ENCODE assay signal across 25 cellular contexts in the genomic region with DNA sequence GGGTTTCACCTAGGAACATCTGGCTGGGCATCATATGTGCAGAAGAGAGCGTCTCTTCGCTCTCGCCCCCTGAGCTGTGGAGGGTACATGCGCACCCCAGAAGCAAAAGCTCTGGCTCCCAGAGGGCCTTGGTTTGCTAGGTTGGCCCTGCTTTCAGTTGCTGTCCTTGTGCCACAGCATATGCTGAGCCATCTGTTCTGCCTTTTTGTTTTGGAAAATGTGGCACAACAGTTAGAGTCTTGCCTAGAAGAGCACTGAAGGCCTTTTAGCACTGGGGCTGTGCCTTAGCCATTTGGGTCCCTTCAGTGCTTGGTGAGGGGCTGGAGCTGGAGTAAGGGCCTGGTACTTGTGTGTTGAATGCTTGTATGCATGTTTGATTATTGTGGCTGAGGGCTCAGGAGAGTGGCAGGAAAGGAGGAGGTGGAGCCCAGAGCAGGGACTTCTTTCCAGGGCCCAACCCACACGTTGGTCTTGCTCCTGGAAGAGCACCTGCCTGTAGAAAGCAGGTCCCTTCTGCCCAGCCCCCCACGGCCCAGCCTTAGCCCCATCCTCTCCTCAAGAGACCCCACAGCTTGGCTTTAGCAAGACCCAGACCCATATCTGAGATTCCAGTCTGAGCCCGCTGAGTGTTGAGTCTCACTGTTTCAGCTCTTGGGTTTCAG.
DNase-seq lines count a peak whose midpoint lies in the region; ATAC-seq and TF ChIP-seq lines count a peak whose summit lies in the region.
"Had no signal": no experiment of that assay in that cellular context is flagged by ENCODE, and none has a peak within 500 bp of the region (broad histone marks: within the 10 kb centered on the region; RNA-seq: fewer than 3 reads in every experiment).

No MANE protein-coding gene starts in this region.

- no peaks in the 10 kb centered on the region for H3K36me3 ChIP-seq in transverse colon
- H3K36me3 ChIP-seq: BE2C, cardiac muscle cell, prostate gland, thyroid gland had no signal

- H3K4me1 ChIP-seq in transverse colon, result peaks cover 17 to 63% (median 49%) of the 10 kb centered on the region in 4 donors

- WGBS in transverse colon (ENCODE audit: low coverage in 1 of 2), 2 donors, result 82% methylated on average over 7 of the region's 7 CpGs; no CpG with 5 or more reads in 1 of the 2 donors

- DNase-seq in NCI-H510A treated with DMSO at 0.1 percent for 48 hours (lab: John Stamatoyannopoulos, UW) (peak; percentile 52), NCI-H510A (lab: John Stamatoyannopoulos, UW) (no peak), NCI-H524 treated with DMSO at 0.1 percent for 48 hours (lab: John Stamatoyannopoulos, UW) (peak; percentile 97), left colon (peak in 1 of 2 donors; percentile 40), transverse colon (no peak), medulla oblongata (ENCODE audit: extremely low spot score) (no peak), NCI-H748 treated with DMSO at 0.1 percent for 48 hours (lab: John Stamatoyannopoulos, UW) (no peak)
- no peak for DNase-seq in activated CD8-positive, alpha-beta memory T cell treated with anti-CD3 and anti-CD28 coated beads for 24 hours
- DNase-seq: activated CD4-positive, alpha-beta T cell treated with anti-CD3 and anti-CD28 coated beads for 1 hour; activated naive CD4-positive, alpha-beta T cell; activated T-cell treated with anti-CD3 and anti-CD28 coated beads, Interleukin-2, amount 50 U/mL, for 4 hours; amygdala; BE2C; COR-L47; dermis blood vessel endothelial cell; left cardiac atrium; NCI-H2107; NCI-H774; nephron progenitor cell; SIG-M5; stimulated activated CD4-positive, alpha-beta T cell treated with anti-CD3 and anti-CD28 coated beads, Interleukin-1b, Interleukin-23, amount 100 ng/mL, for 48 hours had no signal

- H3K27me3 ChIP-seq in transverse colon, result no peaks in the 10 kb centered on the region
- H3K27me3 ChIP-seq: BE2C, cardiac muscle cell, thyroid gland had no signal

- TF ChIP-seq CTCF in transverse colon (IDR thresholded peaks at IDR 0.05), result no peak

- peak; percentile 14 for ATAC-seq in left colon
- ATAC-seq: activated T-cell treated with anti-CD3 and anti-CD28 coated beads, Interleukin-2, amount 50 U/mL, for 4 hours; left cardiac atrium; stimulated activated memory B cell treated with anti-CD40 and anti-IgM and Interleukin-4, amounts not matched to agents 10 μg/mL and 1 μg/mL and 100 μg/mL, for 72 hours had no signal

- no peak for TF ChIP-seq POLR2A in transverse colon (IDR thresholded peaks at IDR 0.05)

- no peak for TF ChIP-seq EP300 in transverse colon (IDR thresholded peaks at IDR 0.05; ENCODE audit: low read depth)

- intact Hi-C loops in left colon (cut with DNase I, micrococcal nuclease) (no loop called here), transverse colon (cut with DNase I; ENCODE audit: low total_unique reads) (no loop called here)

- peak overlapping the region; percentile 54 to 78 (median 58) for H3K27ac ChIP-seq in transverse colon
- H3K27ac ChIP-seq: cardiac muscle cell, prostate gland, thyroid gland had no signal

- in situ Hi-C loops in transverse colon (cut with MboI; ENCODE audit: low pct_ligation_motif_present in 1 of 4, low pct_unique_long_range_greater_than_20kb in 1 of 4, low sequenced_read_pairs in 3 of 4), result no loop called here

- no peak overlapping the region for H3K4me3 ChIP-seq in transverse colon
- H3K4me3 ChIP-seq: cardiac muscle cell, prostate gland, thyroid gland had no signal

- H3K9me3 ChIP-seq in transverse colon, result no peaks in the 10 kb centered on the region
- H3K9me3 ChIP-seq: BE2C, prostate gland, thyroid gland had no signal

Comparison
In these comparisons a context has a peak if more than half of its experiments do, and no peak if none do; other contexts are left out.
1. DNase-seq: peak in NCI-H510A treated with DMSO at 0.1 percent for 48 hours (single experiment) and NCI-H524 treated with DMSO at 0.1 percent for 48 hours (single experiment); none in NCI-H510A (single experiment), transverse colon (single experiment), medulla oblongata (single experiment), NCI-H748 treated with DMSO at 0.1 percent for 48 hours (single experiment) and activated CD8-positive, alpha-beta memory T cell treated with anti-CD3 and anti-CD28 coated beads for 24 hours (single experiment).